ENCODE assay signal across 31 cellular contexts in the genomic region with DNA sequence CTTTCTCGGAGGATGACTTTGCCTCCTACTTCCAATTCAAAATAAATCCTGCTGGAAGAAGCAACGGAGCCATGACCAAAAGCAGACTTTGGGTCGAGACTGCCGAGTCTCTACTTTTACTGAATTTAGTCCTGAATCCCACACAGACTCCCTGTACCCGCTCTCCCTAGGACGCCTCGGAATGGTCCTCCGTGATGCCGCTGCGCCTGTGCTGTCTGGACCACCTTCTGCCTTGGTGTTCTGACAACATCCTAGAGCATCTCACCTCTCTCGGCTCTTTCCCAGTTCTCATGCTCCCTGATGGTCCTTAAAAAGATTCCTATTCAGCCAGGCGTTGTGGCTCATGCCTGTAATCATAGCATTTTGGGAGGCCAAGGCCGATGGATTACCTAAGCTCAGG.
"Had no signal": no experiment of that assay in that cellular context is flagged by ENCODE, and none has a peak within 500 bp of the region (broad histone marks: within the 10 kb centered on the region; RNA-seq: fewer than 3 reads in every experiment).

No MANE protein-coding gene starts in this region.

- H3K36me3 ChIP-seq: adrenal gland, brain microvascular endothelial cell, breast epithelium had no signal

- H3K27ac ChIP-seq: adrenal gland, body of pancreas, brain microvascular endothelial cell, breast epithelium, VCaP had no signal

- H3K4me3 ChIP-seq: adrenal gland, body of pancreas, breast epithelium had no signal

- ATAC-seq: activated CD8-positive, alpha-beta T cell treated with anti-CD3 and anti-CD28 coated beads for 36 hours; activated naive CD4-positive, alpha-beta T cell treated with anti-CD3 and anti-CD28 coated beads, Interleukin-2, amount 50 U/mL, for 72 hours; activated T-cell treated with anti-CD3 and anti-CD28 coated beads, Interleukin-2, amount 50 U/mL, for 4 hours; activated T-cell treated with anti-CD3 and anti-CD28 coated beads, Interleukin-2, amount 50 U/mL, for 72 hours; activated T-helper 17 cell treated with anti-CD3 and anti-CD28 coated beads, Interleukin-2, amount 50 U/mL, for 72 hours; body of pancreas had no signal

- H3K9me3 ChIP-seq: adrenal gland, body of pancreas, breast epithelium had no signal

- H3K4me1 ChIP-seq: adrenal gland, body of pancreas, breast epithelium had no signal

- H3K27me3 ChIP-seq: adrenal gland, body of pancreas, brain microvascular endothelial cell had no signal

- DNase-seq: activated B cell treated with CpG ODN at 0.5 μM for 24 hours; activated CD4-positive, alpha-beta memory T cell treated with anti-CD3 and anti-CD28 coated beads for 36 hours; activated CD4-positive, alpha-beta T cell treated with anti-CD3 and anti-CD28 coated beads for 4 hours; activated CD4-positive, alpha-beta T cell treated with anti-CD3 and anti-CD28 coated beads, Interleukin-2, amount 50 U/mL, for 1 hour; activated CD4-positive, alpha-beta T cell treated with anti-CD3 and anti-CD28 coated beads, Interleukin-2, amount 50 U/mL, for 4 hours; activated CD4-positive, CD25-positive, alpha-beta regulatory T cell treated with anti-CD3 and anti-CD28 coated beads, Interleukin-2, amount 50 U/mL, for 72 hours; activated CD8-positive, alpha-beta memory T cell treated with anti-CD3 and anti-CD28 coated beads, Interleukin-2, amount 50 U/mL, for 4 hours; activated CD8-positive, alpha-beta T cell treated with anti-CD3 and anti-CD28 coated beads for 36 hours; activated effector memory CD4-positive, alpha-beta T cell treated with anti-CD3 and anti-CD28 coated beads, Interleukin-2, amount 50 U/mL, for 16 hours; activated gamma-delta T cell treated with Interleukin-2 at 50 U/mL for 16 hours; activated naive CD4-positive, alpha-beta T cell; activated naive CD4-positive, alpha-beta T cell treated with anti-CD3 and anti-CD28 coated beads for 36 hours; activated naive CD4-positive, alpha-beta T cell treated with anti-CD3 and anti-CD28 coated beads, Interleukin-2, amount 50 U/mL, for 16 hours; activated naive CD8-positive, alpha-beta T cell treated with anti-CD3 and anti-CD28 coated beads for 36 hours; activated T-cell treated with anti-CD3 and anti-CD28 coated beads for 4 hours; activated T-cell treated with anti-CD3 and anti-CD28 coated beads, Interleukin-2, amount 50 U/mL, for 1 hour; activated T-cell treated with anti-CD3 and anti-CD28 coated beads, Interleukin-2, amount 50 U/mL, for 4 hours; activated T-cell treated with anti-CD3 and anti-CD28 coated beads, Interleukin-2, amount 50 U/mL, for 72 hours; adrenal gland; amniotic stem cell; aorta; body of pancreas; brain microvascular endothelial cell; central memory CD4-positive, alpha-beta T cell; T-helper 1 cell; T-helper 2 cell; T-helper 9 cell had no signal
